8 cellular contexts compared by ENCODE assay signal in genomic region chr19:3983936-3984583, GRCh38. TPM values are rescaled to one million over a fixed set of nuclear protein-coding genes. Genes with fewer than 3 reads are reported as not detected.
DNase-seq lines count a peak whose midpoint lies in the region; ATAC-seq and TF ChIP-seq lines count a peak whose summit lies in the region.

No MANE protein-coding gene starts in this region.

- no peak overlapping the region for H2AFZ ChIP-seq in PC-3 (ENCODE audit: low read length)

- peak overlapping the region; percentile 21; the same call in 1 of the 2 replicates for H3K27ac ChIP-seq in PC-3 (ENCODE audit: low read length)
- peak overlapping the region; percentile 94 for H3K27ac ChIP-seq in cingulate gyrus (ENCODE audit: low read depth, low read length)
- no peak overlapping the region for H3K27ac ChIP-seq in mesendoderm (ENCODE audit: low read depth, low read length)
- peak overlapping the region; percentile 94 to 96 for H3K27ac ChIP-seq in uterus

- H3K4ac ChIP-seq in mesendoderm (ENCODE audit: low read depth, low read length) = no peak overlapping the region

- H3K9me2 ChIP-seq in PC-3 (replicated peaks; ENCODE audit: low read length) = no peaks in the 10 kb centered on the region

- peaks cover 58% of the 10 kb centered on the region for H3K36me3 ChIP-seq in PC-3 (ENCODE audit: low read depth, low read length)
- peaks cover 44% of the 10 kb centered on the region for H3K36me3 ChIP-seq in mesendoderm (ENCODE audit: control insufficient read depth, insufficient read depth, low read length)
- H3K36me3 ChIP-seq in uterus = no peaks in the 10 kb centered on the region

- H4K8ac ChIP-seq in mesendoderm (ENCODE audit: low read depth, low read length) = no peak overlapping the region

- H3K9ac ChIP-seq in PC-3 (ENCODE audit: low read length) (peak overlapping the region; percentile 96), mesendoderm (ENCODE audit: low read length) (peak overlapping the region; percentile 99)

- no peak overlapping the region for H2BK5ac ChIP-seq in mesendoderm (ENCODE audit: low read length)

- H3K56ac ChIP-seq in mesendoderm (ENCODE audit: low read length) = peak overlapping the region; percentile 98

- no peak overlapping the region for H2AK5ac ChIP-seq in mesendoderm (ENCODE audit: low read length)

- peaks cover 61% of the 10 kb centered on the region for H4K20me1 ChIP-seq in PC-3 (ENCODE audit: low read length)

- H3K4me2 ChIP-seq in PC-3 (ENCODE audit: low read length) (peak overlapping the region; percentile 99), mesendoderm (ENCODE audit: low read length) (peak overlapping the region; percentile 66)

- H3K27me3 ChIP-seq in PC-3 (ENCODE audit: low read length) = no peaks in the 10 kb centered on the region
- no peaks in the 10 kb centered on the region for H3K27me3 ChIP-seq in mesendoderm (ENCODE audit: insufficient read depth, low read length, poor library complexity)
- H3K27me3 ChIP-seq in uterus = no peaks in the 10 kb centered on the region

- H3K4me3 ChIP-seq in PC-3 (ENCODE audit: low read length) (peak overlapping the region; percentile 97), mesendoderm (ENCODE audit: low read length) (peak overlapping the region; percentile 98), uterus (peak overlapping the region; percentile 67 to 85)

- no peak overlapping the region for H3K23ac ChIP-seq in mesendoderm (ENCODE audit: low read length)

- peaks cover 24% of the 10 kb centered on the region for H3K79me1 ChIP-seq in mesendoderm (ENCODE audit: low read length)

- DNase-seq in NCI-H510A treated with DMSO at 0.1 percent for 48 hours (lab: John Stamatoyannopoulos, UW) (peak; percentile 21), NCI-H510A (lab: John Stamatoyannopoulos, UW) (no peak), PC-3 (peak; percentile 17), mesendoderm (no peak), uterus (no peak)

- TF ChIP-seq CTCF in PC-3 (conservative IDR thresholded peaks at IDR 0.05; ENCODE audit: low read depth, low read length) (no peak), uterus (IDR thresholded peaks at IDR 0.05) (no peak)

- H3K4me1 ChIP-seq in PC-3 (ENCODE audit: insufficient read depth, low read length) (peaks cover 20% of the 10 kb centered on the region), mesendoderm (ENCODE audit: control insufficient read depth, low read depth, low read length) (peaks cover 5% of the 10 kb centered on the region), uterus (peaks cover 0 to 11% of the 10 kb centered on the region in 2 donors)

- intact Hi-C loops in PC-3 (cut with micrococcal nuclease) (loop anchor here (2.0 kb wide), 1 partner anchor 13 kb away; the partner anchor contains the start of gene DAPK3), uterus (cut with DNase I; ENCODE audit: low total_unique reads) (loop anchor here (10.0 kb wide), 1 partner anchor 221 kb away; no protein-coding TSS in a partner anchor)

- H3K9me3 ChIP-seq in PC-3 (ENCODE audit: low read length) (no peaks in the 10 kb centered on the region), uterus (no peaks in the 10 kb centered on the region)

- no peak overlapping the region for H4K5ac ChIP-seq in mesendoderm (ENCODE audit: low read length)

- H3K18ac ChIP-seq in mesendoderm (ENCODE audit: low read length) = no peak overlapping the region

- H2BK120ac ChIP-seq in mesendoderm (ENCODE audit: low read depth, low read length) = no peak overlapping the region

- no peak for TF ChIP-seq POLR2A in uterus (IDR thresholded peaks at IDR 0.05)

- ATAC-seq in PC-3 (no peak), GM18858 (IDR thresholded peaks at IDR 0.05; ENCODE audit: unreplicated experiment) (no peak), HG03469 (IDR thresholded peaks at IDR 0.05; ENCODE audit: unreplicated experiment) (no peak)

- BruUV-seq in PC-3 (replicated peaks; lab: Mats Ljungman, UMichigan) = no TSS peak

- CTCF ChIA-PET in PC-3 (lab: Charles Lee) = no interaction called here

- H3K79me2 ChIP-seq in PC-3 (ENCODE audit: low read length) (peaks cover 60% of the 10 kb centered on the region), mesendoderm (ENCODE audit: control insufficient read depth, insufficient read depth, low read length) (peaks cover 62% of the 10 kb centered on the region)

- POLR2A ChIA-PET in PC-3 (lab: Charles Lee; ENCODE audit: unreplicated experiment) = no interaction called here

- H2BK15ac ChIP-seq in mesendoderm (replicated peaks; ENCODE audit: low read depth) = no peak overlapping the region

- H3F3A ChIP-seq in PC-3 (ENCODE audit: low read length, unreplicated experiment) = peaks cover 4% of the 10 kb centered on the region

- WGBS in mesendoderm (ENCODE audit: extremely low coverage, insufficient coverage, low lambda C conversion rate) = no CpG with 5 or more reads among the region's 30 CpGs

RNA-seq across cellular contexts. Expression of gene EEF2, which starts 1.2 kb away (rescaled TPM):
- total RNA-seq in PC-3 (2014; rRNA removed) = 1,124 and 1,170 TPM in 2 replicates
- 1,945 TPM for polyA plus RNA-seq in mesendoderm (2013, experiment 1 of 2)
- 1,914 TPM for polyA plus RNA-seq in mesendoderm (2013, experiment 2 of 2)
- total RNA-seq in uterus = 1,000 to 10,000 TPM in 2 of 4 donors, 100 to 1,000 TPM in 2; 936 to 2,469 (median 1,635) TPM

RNA-seq across cellular contexts. Expression of gene DAPK3, which starts 13.2 kb away (rescaled TPM):
- total RNA-seq in PC-3 (2014; rRNA removed) (94.2 and 155 TPM in 2 replicates), uterus (100 to 1,000 TPM in 2 of 4 donors, 10 to 100 TPM in 1, 1 to 10 TPM in 1; 7.1 to 119 (median 91.9) TPM)
- 96.8 TPM for polyA plus RNA-seq in mesendoderm (2013, experiment 1 of 2)
- polyA plus RNA-seq in mesendoderm (2013, experiment 2 of 2) = 100 TPM

RNA-seq across cellular contexts. Expression of gene PIAS4, which starts 23.5 kb away (rescaled TPM):
- total RNA-seq in PC-3 (2014; rRNA removed) = 21.0 and 26.5 TPM in 2 replicates
- 63.4 TPM for polyA plus RNA-seq in mesendoderm (2013, experiment 1 of 2)
- polyA plus RNA-seq in mesendoderm (2013, experiment 2 of 2) = 63.3 TPM
- 10 to 100 TPM in 3 of 4 donors, 1 to 10 TPM in 1; 10.0 to 39.4 (median 23.4) TPM for total RNA-seq in uterus

RNA-seq across cellular contexts. Expression of gene NMRK2, which starts 51.2 kb away (rescaled TPM):
- total RNA-seq in PC-3 (2014; rRNA removed) = not detected in 2 replicates
- polyA plus RNA-seq in mesendoderm (2013, experiment 1 of 2) = 23.5 TPM
- 22.6 TPM for polyA plus RNA-seq in mesendoderm (2013, experiment 2 of 2)
- under 1 TPM in 1 of 4 donors, not detected in 3; 0.67 TPM for total RNA-seq in uterus

Comparison
In these comparisons a context has a peak if more than half of its experiments do, and no peak if none do; other contexts are left out.
1. DNase-seq: peak in NCI-H510A treated with DMSO at 0.1 percent for 48 hours (single experiment) and PC-3 (single experiment); none in NCI-H510A (single experiment), mesendoderm (single experiment) and uterus (0 of 2).
2. Peak in every context shown above with its lines, with median percentiles within 50 percentile points of each other: H3K4me3 ChIP-seq.